Comparison of ENCODE assay signal across 8 cellular contexts in the genomic region with DNA sequence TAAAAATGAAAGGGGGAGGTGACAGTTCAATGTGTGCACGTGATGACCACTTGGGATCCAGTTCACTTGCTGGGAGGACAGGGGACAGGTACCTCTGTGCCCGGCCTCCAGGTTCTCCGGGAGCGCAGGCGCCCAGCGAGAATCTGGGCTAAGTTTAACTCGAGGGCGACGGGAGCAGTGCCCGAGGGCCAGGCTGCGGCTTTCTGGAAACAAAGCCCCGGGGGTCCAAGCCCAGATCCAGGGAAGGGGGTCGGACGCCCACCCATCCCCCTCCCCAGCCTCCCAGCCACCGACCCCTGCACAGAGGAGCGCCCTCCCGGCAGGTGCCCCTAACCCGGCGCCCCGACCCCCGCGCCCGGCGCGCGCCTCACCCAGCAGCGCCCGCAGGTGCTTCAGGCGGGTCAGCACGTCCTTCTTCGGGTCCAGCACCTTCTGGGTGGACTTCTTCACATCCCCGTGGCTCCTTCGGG. TPM values are rescaled to one million over a fixed set of nuclear protein-coding genes. Genes with fewer than 3 reads are reported as not detected.
DNase-seq lines count a peak whose midpoint lies in the region; ATAC-seq, FAIRE-seq and TF ChIP-seq lines count a peak whose summit lies in the region.

No MANE protein-coding gene starts in this region.

- no peak overlapping the region for H2BK20ac ChIP-seq in H1 (ENCODE audit: low read length)

- no peak overlapping the region for H3K4ac ChIP-seq in H1 (replicated peaks; ENCODE audit: insufficient read length, low read depth, low read length)

- peak overlapping the region; percentile 90 for H3K4me3 Mint-ChIP-seq in activated CD4-positive, alpha-beta T cell treated with anti-CD3 and anti-CD28 coated beads for 36 hours

- no peak overlapping the region for H4K5ac ChIP-seq in H1 (ENCODE audit: insufficient read length, low read depth, low read length)

- H3K56ac ChIP-seq in H1 (replicated peaks; ENCODE audit: insufficient read length, low read depth, low read length), result peak overlapping the region; percentile 47

- H3K4me1 Mint-ChIP-seq in activated CD4-positive, alpha-beta T cell treated with anti-CD3 and anti-CD28 coated beads for 36 hours, result peaks cover 29% of the 10 kb centered on the region

- TF ChIP-seq POLR2A in H1 (IDR thresholded peaks at IDR 0.05; ENCODE audit: control extremely low read depth in 1 of 2, low read depth in 2 of 2, low read length in 2 of 2), result peak in 1 of 2 experiments; percentile 9; a peak in 1 of 3 replicates

- no peak overlapping the region for H3K27ac ChIP-seq in H1 (ENCODE audit: low read depth, low read length)

- H2AK5ac ChIP-seq in H1 (ENCODE audit: low read depth, low read length), result no peak overlapping the region

- H3K36me3 Mint-ChIP-seq in activated CD4-positive, alpha-beta T cell treated with anti-CD3 and anti-CD28 coated beads for 36 hours (ENCODE audit: low read depth), result peaks cover 10% of the 10 kb centered on the region

- H3K4me3 ChIP-seq in H1 (ENCODE audit: extremely low read depth in 1 of 4, insufficient read depth in 2 of 4, low read depth in 3 of 4, low read length in 4 of 4), result peak overlapping the region; percentile 66 to 94 (median 73)

- H3K27ac Mint-ChIP-seq in activated CD4-positive, alpha-beta T cell treated with anti-CD3 and anti-CD28 coated beads for 36 hours, result peak overlapping the region; percentile 81

- 4% methylated on average over 24 of the region's 33 CpGs; no CpG with 5 or more reads in 1 of the 2 experiments for WGBS in H1 (ENCODE audit: extremely low coverage in 1 of 2, insufficient coverage in 1 of 2, insufficient read length in 1 of 2, insufficient replicate concordance in 2 of 2, low coverage in 1 of 2, low lambda C conversion rate in 2 of 2, missing lambda C conversion rate in 1 of 2), 2 experiments

- no peak for TF ChIP-seq EP300 in H1 (IDR thresholded peaks at IDR 0.05; ENCODE audit: borderline replicate concordance in 1 of 2, low read depth in 2 of 2, low read length in 2 of 2)

- H3K79me1 ChIP-seq in H1 (ENCODE audit: low read depth, low read length), result peaks cover 9% of the 10 kb centered on the region; the same call in 1 of the 2 replicates

- intact Hi-C loops in activated CD4-positive, alpha-beta T cell treated with anti-CD3 and anti-CD28 coated beads for 36 hours (cut with DNase I, micrococcal nuclease), result loop anchor here (1.0 to 10.0 kb wide), 8 partner anchors 53 to 1917 kb away; a partner anchor contains a TSS

- no peaks in the 10 kb centered on the region; a peak in 2 of 7 replicates for H3K27me3 ChIP-seq in H1 (replicated peaks in 1 of 4; ENCODE audit: control insufficient read depth in 3 of 4, extremely low read depth in 1 of 4, insufficient read depth in 3 of 4, low read length in 3 of 4)

- no peak; a peak in 1 of 4 replicates for TF ChIP-seq RAD21 in H1 (IDR thresholded peaks at IDR 0.05 in 1 of 2, conservative IDR thresholded peaks at IDR 0.05 in 1 of 2; ENCODE audit: low read depth in 2 of 2, low read length in 2 of 2)

- H3K9ac ChIP-seq in H1 (replicated peaks in 1 of 4; ENCODE audit: extremely low read depth in 1 of 4, low read depth in 3 of 4, low read length in 3 of 4), result peak overlapping the region in 3 of 4 experiments; percentile 43 to 63 (median 58); a peak in 6 of 7 replicates

- no peak for FAIRE-seq in H1 (lab: Jason Lieb, UNC)

- H4K8ac ChIP-seq in H1 (ENCODE audit: extremely low read depth, insufficient read depth, low read length), result no peak overlapping the region; the same call in 1 of the 2 replicates

- CTCF ChIA-PET in activated CD4-positive, alpha-beta T cell treated with anti-CD3 and anti-CD28 coated beads for 36 hours (lab: Charles Lee), result interaction anchor here (0.5 kb wide), 1 partner anchor 660 kb away, joined by 3 read pairs; a partner anchor contains a TSS
- CTCF ChIA-PET in H1 (lab: Charles Lee; ENCODE audit: partially characterized antibody), result interaction anchor here (1.5 kb wide), 1 partner anchor 108 kb away, joined by 5 read pairs; no protein-coding TSS in a partner anchor

- H2BK12ac ChIP-seq in H1 (ENCODE audit: low read depth, low read length), result no peak overlapping the region

- H3K27me3 Mint-ChIP-seq in activated CD4-positive, alpha-beta T cell treated with anti-CD3 and anti-CD28 coated beads for 36 hours, result peaks cover 2% of the 10 kb centered on the region

- peaks cover 1 to 7% (median 3%) of the 10 kb centered on the region in 4 experiments; a peak in 6 of 7 replicates for H3K4me1 ChIP-seq in H1 (replicated peaks in 1 of 4; ENCODE audit: control insufficient read depth in 3 of 4, insufficient read depth in 4 of 4, low read length in 3 of 4)

- ATAC-seq in activated CD4-positive, alpha-beta T cell treated with anti-CD3 and anti-CD28 coated beads for 36 hours, result no peak
- peak; percentile 0 for ATAC-seq in HG02938 (IDR thresholded peaks at IDR 0.05; ENCODE audit: unreplicated experiment)

- H3K9me3 ChIP-seq in H1 (ENCODE audit: insufficient read depth in 2 of 2, low read depth in 1 of 2, low read length in 1 of 2), result no peaks in the 10 kb centered on the region

- H4K91ac ChIP-seq in H1 (replicated peaks; ENCODE audit: insufficient read length, low read length), result no peak overlapping the region

- peaks cover 10 to 45% of the 10 kb centered on the region in 2 experiments for H3K79me2 ChIP-seq in H1 (ENCODE audit: control insufficient read depth in 1 of 2, insufficient read depth in 2 of 2, low read length in 2 of 2)

- H3K4me2 ChIP-seq in H1 (ENCODE audit: insufficient read depth in 1 of 2, low read depth in 2 of 2, low read length in 2 of 2), result peak overlapping the region; percentile 80 to 91

- H3K9me3 Mint-ChIP-seq in activated CD4-positive, alpha-beta T cell treated with anti-CD3 and anti-CD28 coated beads for 36 hours (ENCODE audit: low read depth), result peaks cover 4% of the 10 kb centered on the region

- no peak for TF ChIP-seq CTCF in H1 (IDR thresholded peaks at IDR 0.05; ENCODE audit: control extremely low read depth in 1 of 3, insufficient read depth in 1 of 3, low read depth in 1 of 3, low read length in 3 of 3)

- POLR2A ChIA-PET in activated CD4-positive, alpha-beta T cell treated with anti-CD3 and anti-CD28 coated beads for 36 hours (lab: Charles Lee), result no interaction called here
- POLR2A ChIA-PET in H1 (lab: Charles Lee; ENCODE audit: partially characterized antibody), result interaction anchor here (0.6 to 2.0 kb wide), 10 partner anchors 8 to 582 kb away, joined by 3 to 9 read pairs (median 4); no protein-coding TSS in a partner anchor

- no peak overlapping the region for H2BK15ac ChIP-seq in H1 (ENCODE audit: low read length)

- DNase-seq in activated CD4-positive, alpha-beta T cell treated with anti-CD3 and anti-CD28 coated beads for 36 hours, result peak; percentile 28
- DNase-seq in activated CD4-positive, alpha-beta T cell treated with anti-CD3 and anti-CD28 coated beads, Interleukin-2, amount 50 U/mL, for 4 hours, result no peak
- DNase-seq in SK-N-DZ (ENCODE audit: low spot score) (peak; percentile 29), H1 (ENCODE audit: low read depth in 1 of 2, low spot score in 2 of 2) (no peak), myocyte (ENCODE audit: low read depth) (peak; percentile 9), putamen (ENCODE audit: low spot score) (no peak)
- no peak for DNase-seq in central memory CD4-positive, alpha-beta T cell

- no peak overlapping the region for H3K14ac ChIP-seq in H1 (ENCODE audit: insufficient read length)

- peaks cover 0 to 4% of the 10 kb centered on the region in 2 experiments for H4K20me1 ChIP-seq in H1 (replicated peaks in 1 of 2; ENCODE audit: control insufficient read depth in 1 of 2, insufficient read depth in 2 of 2, low read length in 2 of 2)

- no peak overlapping the region for H2BK120ac ChIP-seq in H1 (replicated peaks; ENCODE audit: low read depth, low read length)

- peaks cover 4% of the 10 kb centered on the region; the same call in 1 of the 2 replicates for H3K23me2 ChIP-seq in H1 (ENCODE audit: low read depth, low read length)

- no peaks in the 10 kb centered on the region for H3K36me3 ChIP-seq in H1 (ENCODE audit: control insufficient read depth in 2 of 4, insufficient read depth in 4 of 4, low read length in 3 of 4)

- H2BK5ac ChIP-seq in H1 (ENCODE audit: low read depth, low read length), result peak overlapping the region; percentile 31; the same call in 1 of the 2 replicates

- H3K18ac ChIP-seq in H1 (ENCODE audit: extremely low read depth, low read length), result no peak overlapping the region

- peak overlapping the region; percentile 61; the same call in 1 of the 2 replicates for H2AFZ ChIP-seq in H1 (ENCODE audit: low read length)

- H3K23ac ChIP-seq in H1 (ENCODE audit: insufficient read length), result no peak overlapping the region

TF ChIP-seq in H1, 55 proteins besides CTCF, POLR2A, EP300 and RAD21 (continues in another document):
- TF ChIP-seq, protein P1, sequence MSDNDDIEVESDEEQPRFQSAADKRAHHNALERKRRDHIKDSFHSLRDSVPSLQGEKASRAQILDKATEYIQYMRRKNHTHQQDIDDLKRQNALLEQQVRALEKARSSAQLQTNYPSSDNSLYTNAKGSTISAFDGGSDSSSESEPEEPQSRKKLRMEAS (IDR thresholded peaks at IDR 0.05), result no peak
- TF ChIP-seq EGR1 (IDR thresholded peaks at IDR 0.05; ENCODE audit: borderline replicate concordance, low read depth, low read length), result no peak
- 0 out of 4 replicates have a peak, but pooled peaks of 1 of the 2 experiments have one; percentile 55 for TF ChIP-seq HDAC2 (IDR thresholded peaks at IDR 0.05; ENCODE audit: borderline replicate concordance in 1 of 2, low read depth in 2 of 2, low read length in 2 of 2)
- TF ChIP-seq SIN3A (conservative IDR thresholded peaks at IDR 0.05 in 1 of 2, IDR thresholded peaks at IDR 0.05 in 1 of 2; ENCODE audit: low read depth in 1 of 2, low read length in 2 of 2), result 0 out of 4 replicates have a peak, but pooled peaks of 1 of the 2 experiments have one; percentile 30
- TF ChIP-seq CHD2 (IDR thresholded peaks at IDR 0.05; ENCODE audit: low read length), result no peak
- TF ChIP-seq NANOG (IDR thresholded peaks at IDR 0.05; ENCODE audit: insufficient read depth, low read depth, low read length, poor library complexity, severe bottlenecking), result no peak
- TF ChIP-seq TBP (IDR thresholded peaks at IDR 0.05; ENCODE audit: low read depth, low read length), result no peak

RNA-seq across cellular contexts. Expression of a gene that starts 0.4 kb away (rescaled TPM):
- 10 to 100 TPM; 20.2 to 26.4 TPM for total RNA-seq in activated CD4-positive, alpha-beta T cell treated with anti-CD3 and anti-CD28 coated beads for 36 hours
- polyA plus RNA-seq in SK-N-DZ (2014; cell fraction: cytosol; rRNA removed), result 14.7 and 14.8 TPM in 2 replicates
- 19.2 and 30.1 TPM in 2 replicates for polyA plus RNA-seq in SK-N-DZ (2014; cell fraction: nucleus; rRNA removed)
- 23.9 and 25.5 TPM in 2 replicates for total RNA-seq in H1 (2021; fragmentation: NEBNext Ultra II Directional; extraction: Animal tissue kit (Norgen Biotek cat#: 25700))
- 5.1 and 5.4 TPM in 2 replicates for polyA plus RNA-seq in H1 (2011; rRNA removed)
- polyA plus RNA-seq in H1 (2011; cell fraction: cytosol; rRNA removed), result 7.1 TPM
- polyA plus RNA-seq in H1 (2011; cell fraction: nucleus; rRNA removed), result 14.4 TPM
- polyA plus RNA-seq in H1 (2012, experiment 1 of 2), result 7.4 to 10.7 TPM (median 9.7 TPM) in 4 replicates
- polyA plus RNA-seq in H1 (2012, experiment 2 of 2), result 1.7 TPM
- 9.1 TPM for polyA plus RNA-seq in H1 (2013, experiment 1 of 2)
- 8.7 TPM for polyA plus RNA-seq in H1 (2013, experiment 2 of 2)
- 20.7 and 26.1 TPM in 2 replicates for polyA minus RNA-seq in H1 (2011; rRNA and poly(A)+ RNA removed)
- polyA minus RNA-seq in H1 (2011; cell fraction: cytosol; rRNA and poly(A)+ RNA removed), result 13.4 TPM
- polyA minus RNA-seq in H1 (2011; cell fraction: nucleus; rRNA and poly(A)+ RNA removed), result 45.3 TPM
- total RNA-seq in myocyte, result 11.9 and 13.9 TPM in 2 replicates
- polyA plus RNA-seq in myocyte (2012), result 3.7 TPM

Comparison
In these comparisons a context has a peak if more than half of its experiments do, and no peak if none do; other contexts are left out.
1. DNase-seq: peak in activated CD4-positive, alpha-beta T cell treated with anti-CD3 and anti-CD28 coated beads for 36 hours (single experiment), SK-N-DZ (single experiment) and myocyte (single experiment); none in activated CD4-positive, alpha-beta T cell treated with anti-CD3 and anti-CD28 coated beads, Interleukin-2, amount 50 U/mL, for 4 hours (0 of 2), H1 (0 of 2), central memory CD4-positive, alpha-beta T cell (single experiment) and putamen (single experiment).